In the genomic region with DNA sequence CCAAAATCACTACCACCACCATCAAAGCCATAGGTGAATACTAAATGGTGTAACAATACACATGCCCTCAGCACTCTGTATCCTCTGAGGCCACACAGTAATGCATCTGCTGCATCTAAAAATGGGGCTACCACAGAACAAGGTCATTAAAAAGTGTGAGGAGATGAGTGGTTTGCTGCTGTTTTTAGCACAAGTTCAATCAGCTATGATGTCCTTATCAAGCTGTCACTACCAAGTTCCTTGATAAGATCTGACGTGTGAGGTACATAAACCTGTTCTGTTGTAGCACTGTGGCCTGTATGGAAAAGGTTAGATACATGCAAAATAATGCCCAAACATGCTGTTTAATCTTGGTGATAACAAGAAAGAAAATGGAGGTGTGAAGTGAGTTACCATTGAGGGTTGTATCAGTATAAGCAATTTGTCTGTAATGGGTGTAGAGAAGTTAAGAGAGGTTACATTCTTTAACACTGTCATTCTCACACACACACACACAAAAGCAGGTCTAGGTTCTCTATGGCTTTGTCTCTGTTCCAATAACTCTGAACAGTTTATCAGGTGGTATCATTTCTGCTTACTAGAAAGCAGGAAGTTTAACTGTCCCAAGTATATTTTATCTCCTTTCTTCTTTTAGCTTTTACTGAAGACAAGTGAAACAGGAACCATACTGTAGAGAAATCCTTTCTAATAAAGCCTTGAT, we compare ENCODE assay signal across 12 cellular contexts.
DNase-seq lines count a peak whose midpoint lies in the region; ATAC-seq and TF ChIP-seq lines count a peak whose summit lies in the region.
"Had no signal": no experiment of that assay in that cellular context is flagged by ENCODE, and none has a peak within 500 bp of the region (broad histone marks: within the 10 kb centered on the region; RNA-seq: fewer than 3 reads in every experiment).

No MANE protein-coding gene starts in this region.

- H3K4me3 Mint-ChIP-seq in CD8-positive, alpha-beta memory T cell = peak overlapping the region in 2 of 7 donors; percentile 11 to 17
- no peak overlapping the region for H3K4me3 Mint-ChIP-seq in effector memory CD8-positive, alpha-beta T cell

- no peak for TF ChIP-seq POLR2A in esophagus squamous epithelium (IDR thresholded peaks at IDR 0.05)

- intact Hi-C loops in esophagus squamous epithelium (cut with DNase I) (no loop called here), head of caudate nucleus (cut with DNase I) (no loop called here)

- H3K27me3 Mint-ChIP-seq in CD8-positive, alpha-beta memory T cell = no peaks in the 10 kb centered on the region
- no peaks in the 10 kb centered on the region for H3K27me3 Mint-ChIP-seq in effector memory CD8-positive, alpha-beta T cell

- H3K27ac Mint-ChIP-seq in CD8-positive, alpha-beta memory T cell = peak overlapping the region; percentile 4 to 93 (median 80)
- peak overlapping the region; percentile 67 to 85 for H3K27ac Mint-ChIP-seq in effector memory CD8-positive, alpha-beta T cell

- no peaks in the 10 kb centered on the region for H3K27me3 ChIP-seq in CD8-positive, alpha-beta memory T cell (ENCODE audit: insufficient read depth, low read length, poor library complexity, severe bottlenecking)
- H3K27me3 ChIP-seq in esophagus squamous epithelium = no peaks in the 10 kb centered on the region
- H3K27me3 ChIP-seq: esophagus muscularis mucosa had no signal

- H3K36me3 Mint-ChIP-seq in CD8-positive, alpha-beta memory T cell = peaks cover 0 to 7% (median 0%) of the 10 kb centered on the region in 3 donors
- no peaks in the 10 kb centered on the region for H3K36me3 Mint-ChIP-seq in effector memory CD8-positive, alpha-beta T cell (ENCODE audit: insufficient read depth)

- in situ Hi-C loops in ACHN (cut with HindIII; ENCODE audit: low pct_ligation_motif_present, low pct_unique_long_range_greater_than_20kb, low sequenced_read_pairs) = no loop called here

- 73 to 80% methylated on average over 1 of the region's 1 CpG for WGBS in esophagus squamous epithelium, 2 donors

- H3K4me1 ChIP-seq in CD8-positive, alpha-beta memory T cell (ENCODE audit: insufficient read depth, low read length) = peaks cover 6% of the 10 kb centered on the region
- H3K4me1 ChIP-seq in esophagus squamous epithelium = no peaks in the 10 kb centered on the region

- peaks cover 9 to 30% (median 26%) of the 10 kb centered on the region in 3 donors for H3K4me1 Mint-ChIP-seq in CD8-positive, alpha-beta memory T cell
- peaks cover 15 to 20% of the 10 kb centered on the region in 2 donors for H3K4me1 Mint-ChIP-seq in effector memory CD8-positive, alpha-beta T cell (ENCODE audit: low read depth in 2 of 2)

- H3K9me3 Mint-ChIP-seq in CD8-positive, alpha-beta memory T cell = no peaks in the 10 kb centered on the region
- H3K9me3 Mint-ChIP-seq in effector memory CD8-positive, alpha-beta T cell = no peaks in the 10 kb centered on the region

- ATAC-seq in GM19438 (IDR thresholded peaks at IDR 0.05; ENCODE audit: low read depth, unreplicated experiment) = peak; percentile 67
- peak; percentile 63 for ATAC-seq in HG03432 (IDR thresholded peaks at IDR 0.05; ENCODE audit: unreplicated experiment)
- peak; percentile 88 for ATAC-seq in effector memory CD8-positive, alpha-beta T cell (replicated peaks)
- ATAC-seq: Panc1 had no signal

- peak in 1 of 5 donors; percentile 30 for DNase-seq in CD8-positive, alpha-beta memory T cell
- no peak for DNase-seq in effector memory CD8-positive, alpha-beta T cell
- DNase-seq in esophagus squamous epithelium (lab: John Stamatoyannopoulos, UW) = no peak
- DNase-seq in head of caudate nucleus = no peak
- DNase-seq in ACHN = no peak
- no peak for DNase-seq in epidermal melanocyte (ENCODE audit: insufficient read length, low spot score)
- DNase-seq: activated CD4-positive, alpha-beta T cell treated with anti-CD3 and anti-CD28 coated beads for 48 hours; NCI-H1417 treated with DMSO at 0.1 percent for 48 hours had no signal

- no peaks in the 10 kb centered on the region for H3K36me3 ChIP-seq in CD8-positive, alpha-beta memory T cell (ENCODE audit: insufficient read depth, low read length)
- H3K36me3 ChIP-seq in esophagus squamous epithelium = no peaks in the 10 kb centered on the region
- H3K36me3 ChIP-seq: esophagus muscularis mucosa had no signal

- no peak overlapping the region for H3K4me3 ChIP-seq in CD8-positive, alpha-beta memory T cell (ENCODE audit: low read length)
- no peak overlapping the region for H3K4me3 ChIP-seq in esophagus squamous epithelium
- H3K4me3 ChIP-seq: esophagus muscularis mucosa had no signal

- H3K27ac ChIP-seq in CD8-positive, alpha-beta memory T cell (ENCODE audit: low read depth, low read length) = no peak overlapping the region
- no peak overlapping the region for H3K27ac ChIP-seq in esophagus squamous epithelium
- H3K27ac ChIP-seq: esophagus muscularis mucosa had no signal

- POLR2A ChIA-PET in CD8-positive, alpha-beta memory T cell (lab: Charles Lee) = no interaction called here

- H3K9me3 ChIP-seq in CD8-positive, alpha-beta memory T cell (ENCODE audit: low read length) = no peaks in the 10 kb centered on the region
- H3K9me3 ChIP-seq in esophagus squamous epithelium = no peaks in the 10 kb centered on the region
- H3K9me3 ChIP-seq: esophagus muscularis mucosa had no signal

- TF ChIP-seq CTCF in esophagus squamous epithelium (IDR thresholded peaks at IDR 0.05) = no peak

- CTCF ChIA-PET in CD8-positive, alpha-beta memory T cell (lab: Charles Lee) = interaction anchor here (1.2 kb wide), 1 partner anchor 12 kb away, joined by 3 read pairs; no protein-coding TSS in a partner anchor
